Comparison of ENCODE assay signal across 8 cellular contexts in the genomic region with DNA sequence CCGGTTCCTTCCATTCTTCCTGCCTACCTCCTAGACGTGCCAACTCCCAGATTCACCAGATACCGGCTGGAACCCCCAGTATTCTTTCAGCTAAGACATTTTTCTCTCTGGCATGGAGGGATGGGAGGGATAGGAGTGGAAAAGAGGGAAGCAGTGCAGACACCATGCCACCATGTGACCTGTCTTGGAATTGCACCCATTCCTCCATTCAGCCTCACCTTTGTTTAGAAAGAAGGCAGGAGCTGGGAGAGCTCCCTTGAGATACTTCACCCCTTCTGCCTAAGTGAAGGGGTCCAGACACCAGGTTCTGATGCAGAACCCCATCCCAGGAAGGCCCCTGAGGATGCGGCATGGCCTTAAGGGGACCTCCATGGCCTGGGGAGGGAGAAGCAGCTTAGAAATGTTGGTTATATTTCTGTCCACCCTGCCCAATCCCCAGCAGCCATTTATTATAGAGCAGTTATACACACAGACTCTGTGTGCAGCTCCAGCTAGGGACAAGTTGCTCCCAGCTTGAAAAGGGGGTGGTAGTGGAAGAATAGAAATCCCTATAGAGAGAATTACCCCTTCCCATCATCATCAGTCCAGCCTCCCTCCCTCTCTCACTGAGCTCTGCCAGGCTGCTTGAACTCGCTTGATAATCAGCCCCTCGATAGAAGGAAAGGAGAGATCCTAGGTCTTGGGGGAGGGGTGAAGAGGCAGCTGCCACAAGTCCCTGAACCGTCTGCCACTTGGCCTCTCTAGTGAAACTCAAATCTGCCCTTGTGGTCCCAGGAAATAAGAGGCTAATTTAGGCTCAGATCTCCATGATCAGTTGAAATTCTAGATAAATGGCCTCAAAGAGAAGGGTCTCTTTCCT. TPM values are rescaled to one million over a fixed set of nuclear protein-coding genes. Genes with fewer than 3 reads are reported as not detected.
DNase-seq lines count a peak whose midpoint lies in the region; ATAC-seq, FAIRE-seq and TF ChIP-seq lines count a peak whose summit lies in the region.

No MANE protein-coding gene starts in this region.

- TF ChIP-seq POLR2A in A549 (IDR thresholded peaks at IDR 0.05; ENCODE audit: low read length): no peak
- TF ChIP-seq POLR2A in uterus (IDR thresholded peaks at IDR 0.05): no peak

- peak; percentile 36 for FAIRE-seq in A549 (lab: Jason Lieb, UNC)

- H3K36me3 ChIP-seq in lung (ENCODE audit: control insufficient read depth in 2 of 2, insufficient read depth in 2 of 2, low read length in 2 of 2) (peaks cover 3 to 11% of the 10 kb centered on the region in 2 donors), uterus (no peaks in the 10 kb centered on the region)

- TF ChIP-seq EP300 in A549 (IDR thresholded peaks at IDR 0.05): no peak

- H3K27ac ChIP-seq in A549: no peak overlapping the region; a peak in 1 of 6 replicates
- peak overlapping the region; percentile 55 to 99 for H3K27ac ChIP-seq in lung (ENCODE audit: low read depth in 1 of 2, low read length in 1 of 2)
- peak overlapping the region; percentile 90 to 100 for H3K27ac ChIP-seq in uterus

- H3K4me1 ChIP-seq in A549 (peaks cover 39% of the 10 kb centered on the region), lung (ENCODE audit: control insufficient read depth in 2 of 2, insufficient read depth in 2 of 2, low read length in 2 of 2) (peaks cover 0 to 26% of the 10 kb centered on the region in 2 donors), uterus (peaks cover 6 to 24% of the 10 kb centered on the region in 2 donors)

- H3K9me3 ChIP-seq in A549 (no peaks in the 10 kb centered on the region), lung (ENCODE audit: control insufficient read depth in 2 of 2, insufficient read depth in 1 of 2, low read length in 1 of 2) (no peaks in the 10 kb centered on the region), uterus (no peaks in the 10 kb centered on the region)

- POLR2A ChIA-PET in A549 (lab: Yijun Ruan, JAX): interaction anchor here (0.6 to 1.6 kb wide), 4 partner anchors 53 to 95 kb away, joined by 4 to 8 read pairs (median 4); a partner anchor contains a TSS

- no peak overlapping the region for H3K4me2 ChIP-seq in A549

- intact Hi-C loops in uterus (cut with DNase I; ENCODE audit: low total_unique reads): no loop called here

- TF ChIP-seq CTCF in A549 (IDR thresholded peaks at IDR 0.05): peak; percentile 52
- peak; percentile 37 for TF ChIP-seq CTCF in GM10266 (IDR thresholded peaks at IDR 0.05; ENCODE audit: control insufficient read depth, insufficient read depth, low read depth, missing control alignments)
- TF ChIP-seq CTCF in lung (IDR thresholded peaks at IDR 0.05; ENCODE audit: control extremely low read depth, extremely low read depth): peak; percentile 20
- TF ChIP-seq CTCF in uterus (IDR thresholded peaks at IDR 0.05): peak; percentile 45 to 62 (median 52)

- CTCF ChIA-PET in A549 (lab: Yijun Ruan, JAX): interaction anchor here (0.7 to 10.4 kb wide), 27 partner anchors 9 to 294 kb away, joined by 3 to 132 read pairs (median 5); a partner anchor contains a TSS

- peak; percentile 47 to 65; a peak in 4 of 5 replicates for TF ChIP-seq RAD21 in A549 (conservative IDR thresholded peaks at IDR 0.05 in 1 of 2, IDR thresholded peaks at IDR 0.05 in 1 of 2)

- ATAC-seq in A549 (peak; percentile 49 to 64; a peak in 5 of 6 replicates), lung (ENCODE audit: insufficient read depth, low FRiP score) (no peak), HG03139 (IDR thresholded peaks at IDR 0.05; ENCODE audit: unreplicated experiment) (no peak)

- H3K27me3 ChIP-seq in lung (ENCODE audit: control insufficient read depth, insufficient read depth) (no peaks in the 10 kb centered on the region), uterus (no peaks in the 10 kb centered on the region)

- WGBS in A549 (ENCODE audit: missing lambda C conversion rate): 35% methylated on average over 7 of the region's 7 CpGs
- WGBS in lung, 2 donors: 57 to 71% methylated on average over 7 of the region's 7 CpGs

- no peak overlapping the region for H3K4me3 ChIP-seq in A549
- no peak overlapping the region for H3K4me3 ChIP-seq in lung
- H3K4me3 ChIP-seq in uterus: no peak overlapping the region

- DNase-seq in A549 (ENCODE audit: low read depth in 1 of 2, low spot score in 1 of 2) (peak; percentile 58 to 78), GM10266 (ENCODE audit: extremely low spot score) (peak; percentile 18), NCI-H345 (lab: John Stamatoyannopoulos, UW) (peak; percentile 24), cerebellar cortex (ENCODE audit: low spot score) (peak; percentile 87), lung (ENCODE audit: low spot score) (no peak), uterus (peak; percentile 50 to 60), GM19238 (ENCODE audit: insufficient read length, low spot score) (no peak)

TF ChIP-seq in A549, 52 proteins besides CTCF, POLR2A, EP300 and RAD21:
- TF ChIP-seq, protein P1, sequence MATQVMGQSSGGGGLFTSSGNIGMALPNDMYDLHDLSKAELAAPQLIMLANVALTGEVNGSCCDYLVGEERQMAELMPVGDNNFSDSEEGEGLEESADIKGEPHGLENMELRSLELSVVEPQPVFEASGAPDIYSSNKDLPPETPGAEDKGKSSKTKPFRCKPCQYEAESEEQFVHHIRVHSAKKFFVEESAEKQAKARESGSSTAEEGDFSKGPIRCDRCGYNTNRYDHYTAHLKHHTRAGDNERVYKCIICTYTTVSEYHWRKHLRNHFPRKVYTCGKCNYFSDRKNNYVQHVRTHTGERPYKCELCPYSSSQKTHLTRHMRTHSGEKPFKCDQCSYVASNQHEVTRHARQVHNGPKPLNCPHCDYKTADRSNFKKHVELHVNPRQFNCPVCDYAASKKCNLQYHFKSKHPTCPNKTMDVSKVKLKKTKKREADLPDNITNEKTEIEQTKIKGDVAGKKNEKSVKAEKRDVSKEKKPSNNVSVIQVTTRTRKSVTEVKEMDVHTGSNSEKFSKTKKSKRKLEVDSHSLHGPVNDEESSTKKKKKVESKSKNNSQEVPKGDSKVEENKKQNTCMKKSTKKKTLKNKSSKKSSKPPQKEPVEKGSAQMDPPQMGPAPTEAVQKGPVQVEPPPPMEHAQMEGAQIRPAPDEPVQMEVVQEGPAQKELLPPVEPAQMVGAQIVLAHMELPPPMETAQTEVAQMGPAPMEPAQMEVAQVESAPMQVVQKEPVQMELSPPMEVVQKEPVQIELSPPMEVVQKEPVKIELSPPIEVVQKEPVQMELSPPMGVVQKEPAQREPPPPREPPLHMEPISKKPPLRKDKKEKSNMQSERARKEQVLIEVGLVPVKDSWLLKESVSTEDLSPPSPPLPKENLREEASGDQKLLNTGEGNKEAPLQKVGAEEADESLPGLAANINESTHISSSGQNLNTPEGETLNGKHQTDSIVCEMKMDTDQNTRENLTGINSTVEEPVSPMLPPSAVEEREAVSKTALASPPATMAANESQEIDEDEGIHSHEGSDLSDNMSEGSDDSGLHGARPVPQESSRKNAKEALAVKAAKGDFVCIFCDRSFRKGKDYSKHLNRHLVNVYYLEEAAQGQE (IDR thresholded peaks at IDR 0.05): no peak
- peak; percentile 49 for TF ChIP-seq SMC3 (IDR thresholded peaks at IDR 0.05)
- TF ChIP-seq, protein P2, sequence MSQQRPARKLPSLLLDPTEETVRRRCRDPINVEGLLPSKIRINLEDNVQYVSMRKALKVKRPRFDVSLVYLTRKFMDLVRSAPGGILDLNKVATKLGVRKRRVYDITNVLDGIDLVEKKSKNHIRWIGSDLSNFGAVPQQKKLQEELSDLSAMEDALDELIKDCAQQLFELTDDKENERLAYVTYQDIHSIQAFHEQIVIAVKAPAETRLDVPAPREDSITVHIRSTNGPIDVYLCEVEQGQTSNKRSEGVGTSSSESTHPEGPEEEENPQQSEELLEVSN (IDR thresholded peaks at IDR 0.05; ENCODE audit: borderline replicate concordance, low read depth): no peak
- TF ChIP-seq, protein P3, sequence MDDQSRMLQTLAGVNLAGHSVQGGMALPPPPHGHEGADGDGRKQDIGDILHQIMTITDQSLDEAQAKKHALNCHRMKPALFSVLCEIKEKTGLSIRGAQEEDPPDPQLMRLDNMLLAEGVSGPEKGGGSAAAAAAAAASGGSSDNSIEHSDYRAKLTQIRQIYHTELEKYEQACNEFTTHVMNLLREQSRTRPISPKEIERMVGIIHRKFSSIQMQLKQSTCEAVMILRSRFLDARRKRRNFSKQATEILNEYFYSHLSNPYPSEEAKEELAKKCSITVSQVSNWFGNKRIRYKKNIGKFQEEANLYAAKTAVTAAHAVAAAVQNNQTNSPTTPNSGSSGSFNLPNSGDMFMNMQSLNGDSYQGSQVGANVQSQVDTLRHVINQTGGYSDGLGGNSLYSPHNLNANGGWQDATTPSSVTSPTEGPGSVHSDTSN (IDR thresholded peaks at IDR 0.05): no peak
- TF ChIP-seq, protein P4, sequence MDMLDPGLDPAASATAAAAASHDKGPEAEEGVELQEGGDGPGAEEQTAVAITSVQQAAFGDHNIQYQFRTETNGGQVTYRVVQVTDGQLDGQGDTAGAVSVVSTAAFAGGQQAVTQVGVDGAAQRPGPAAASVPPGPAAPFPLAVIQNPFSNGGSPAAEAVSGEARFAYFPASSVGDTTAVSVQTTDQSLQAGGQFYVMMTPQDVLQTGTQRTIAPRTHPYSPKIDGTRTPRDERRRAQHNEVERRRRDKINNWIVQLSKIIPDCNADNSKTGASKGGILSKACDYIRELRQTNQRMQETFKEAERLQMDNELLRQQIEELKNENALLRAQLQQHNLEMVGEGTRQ (IDR thresholded peaks at IDR 0.05): peak; percentile 60

RNA-seq across cellular contexts. Expression of a gene that starts 5.1 kb away (rescaled TPM):
- polyA plus RNA-seq in A549 (2011; rRNA removed) (0.72 and 1.6 TPM in 2 replicates), A549 (2017; fragmentation: RNase III; extraction: RNeasy Plus Mini Kit Qiagen cat#74134 plus additional on column Dnase treatment) (3.1 to 4.4 TPM (median 3.9 TPM) in 3 replicates), lung (1 to 10 TPM; 4.8 to 8.9 TPM)
- 1.0 and 1.4 TPM in 2 replicates for polyA plus RNA-seq in A549 (2012; cell fraction: cytosol; rRNA removed)
- polyA plus RNA-seq in A549 (2012; cell fraction: nucleus; rRNA removed): 0.80 and 0.97 TPM in 2 replicates
- 1.1 and 1.7 TPM in 2 replicates for polyA minus RNA-seq in A549 (2011; rRNA and poly(A)+ RNA removed)
- total RNA-seq in lung (10 to 100 TPM in 1 of 2 donors, 1 to 10 TPM in 1; 4.5 to 10.3 TPM), uterus (10 to 100 TPM in 3 of 4 donors, 1 to 10 TPM in 1; 9.7 to 45.0 (median 25.1) TPM)

RNA-seq across cellular contexts. Expression of a gene that starts 36.6 kb away (rescaled TPM):
- polyA plus RNA-seq in A549 (2011; rRNA removed) (0.01 TPM in 1 of 2 replicates, not detected in the other), A549 (2017; fragmentation: RNase III; extraction: RNeasy Plus Mini Kit Qiagen cat#74134 plus additional on column Dnase treatment) (not detected in 3 replicates), lung (under 1 TPM; 0.10 to 0.14 TPM)
- not detected in 2 replicates for polyA plus RNA-seq in A549 (2012; cell fraction: cytosol; rRNA removed)
- not detected in 2 replicates for polyA plus RNA-seq in A549 (2012; cell fraction: nucleus; rRNA removed)
- polyA minus RNA-seq in A549 (2011; rRNA and poly(A)+ RNA removed): not detected in 2 replicates
- total RNA-seq in lung (1 to 10 TPM in 1 of 2 donors, under 1 TPM in 1; 0.48 to 1.0 TPM), uterus (1 to 10 TPM in 1 of 4 donors, under 1 TPM in 3; under 0.01 to 1.5 (median 0.81) TPM)

Comparison
In these comparisons a context has a peak if more than half of its experiments do, and no peak if none do; other contexts are left out.
1. ATAC-seq: peak in A549 (2 of 2); none in lung (single experiment) and HG03139 (single experiment).
2. DNase-seq: peak in A549 (2 of 2), GM10266 (single experiment), NCI-H345 (single experiment), cerebellar cortex (single experiment) and uterus (2 of 2); none in lung (single experiment) and GM19238 (single experiment).
3. H3K27ac ChIP-seq: peak in lung (2 of 2) and uterus (2 of 2); none in A549 (0 of 2).
4. Peak in every context shown above with its lines, with median percentiles within 50 percentile points of each other: CTCF ChIP-seq.